In the genomic region with DNA sequence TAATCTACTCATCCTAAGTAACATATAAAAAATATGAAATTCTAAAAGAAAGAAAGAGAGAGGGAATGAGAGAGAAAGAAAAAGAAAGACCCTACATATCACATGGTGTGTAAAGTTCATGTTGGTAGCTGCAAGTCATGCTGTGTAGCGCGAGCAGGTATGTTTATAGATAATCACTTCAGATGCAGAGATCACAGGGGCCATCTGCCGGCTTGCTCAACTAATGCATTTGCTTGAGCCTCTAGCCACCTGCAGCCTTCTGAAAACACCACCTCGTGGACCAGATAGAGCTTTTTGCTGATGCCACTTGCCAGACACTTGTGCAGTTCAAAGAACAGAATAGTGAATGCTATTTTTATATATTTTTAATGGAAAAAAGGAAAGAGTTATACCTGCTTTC, we compare ENCODE assay signal across 16 cellular contexts. TPM values are rescaled to one million over a fixed set of nuclear protein-coding genes. Genes with fewer than 3 reads are reported as not detected.
DNase-seq lines count a peak whose midpoint lies in the region; ATAC-seq and TF ChIP-seq lines count a peak whose summit lies in the region.
"Had no signal": no experiment of that assay in that cellular context is flagged by ENCODE, and none has a peak within 500 bp of the region (broad histone marks: within the 10 kb centered on the region; RNA-seq: fewer than 3 reads in every experiment).

No MANE protein-coding gene starts in this region.

- H3K27ac ChIP-seq in mammary epithelial cell (ENCODE audit: insufficient read depth, low read depth, low read length): no peak overlapping the region
- H3K27ac ChIP-seq in WERI-Rb-1: no peak overlapping the region
- H3K27ac ChIP-seq in testis: no peak overlapping the region
- H3K27ac ChIP-seq: coronary artery, skin epidermis, transverse colon had no signal

- WGBS in mammary epithelial cell (ENCODE audit: low coverage, missing lambda C conversion rate): 3% methylated on average over 4 of the region's 4 CpGs
- 77 to 86% methylated on average over 4 of the region's 4 CpGs for WGBS in testis, 2 donors

- H3K4me3 Mint-ChIP-seq in MCF 10A (ENCODE audit: unreplicated experiment): no peak overlapping the region
- H3K4me3 Mint-ChIP-seq: activated CD8-positive, alpha-beta T cell treated with anti-CD3 and anti-CD28 coated beads for 36 hours; activated naive CD4-positive, alpha-beta T cell treated with anti-CD3 and anti-CD28 coated beads, Interleukin-2, amount 50 U/mL, for 24 hours; natural killer cell had no signal

- H4K20me1 ChIP-seq in mammary epithelial cell (ENCODE audit: insufficient read depth, low read length): no peaks in the 10 kb centered on the region

- H3K4me2 ChIP-seq in mammary epithelial cell (ENCODE audit: insufficient read depth, low read depth, low read length): no peak overlapping the region

- H3K4me3 ChIP-seq in mammary epithelial cell (replicated peaks in 1 of 3; ENCODE audit: insufficient read depth in 1 of 3, low read depth in 2 of 3, low read length in 3 of 3) (no peak overlapping the region), WERI-Rb-1 (ENCODE audit: low read depth, low read length) (no peak overlapping the region), testis (no peak overlapping the region)
- H3K4me3 ChIP-seq: coronary artery, skin epidermis, transverse colon had no signal

- POLR2A ChIA-PET in MCF 10A (lab: Yijun Ruan, JAX): interaction anchor here (0.7 kb wide), 1 partner anchor 57 kb away, joined by 4 read pairs; no protein-coding TSS in a partner anchor

- BruUV-seq in MCF 10A (replicated peaks; lab: Mats Ljungman, UMichigan) (no TSS peak), mammary epithelial cell (replicated peaks; lab: Mats Ljungman, UMichigan) (no TSS peak)

- H3K4me1 Mint-ChIP-seq in MCF 10A (ENCODE audit: insufficient read depth, unreplicated experiment): no peaks in the 10 kb centered on the region
- H3K4me1 Mint-ChIP-seq: activated naive CD4-positive, alpha-beta T cell treated with anti-CD3 and anti-CD28 coated beads, Interleukin-2, amount 50 U/mL, for 24 hours; natural killer cell had no signal

- H3K79me2 ChIP-seq in mammary epithelial cell (ENCODE audit: insufficient read depth, low read length): no peaks in the 10 kb centered on the region

- DNase-seq in MCF 10A (ENCODE audit: unreplicated experiment) (peak; percentile 25), mammary epithelial cell (no peak), NCI-H2227 (lab: John Stamatoyannopoulos, UW; ENCODE audit: unreplicated experiment) (peak; percentile 61), WERI-Rb-1 (peak; percentile 61), testis (peak; percentile 16), ureter (ENCODE audit: low spot score) (no peak)
- DNase-seq in stimulated activated naive CD4-positive, alpha-beta T cell treated with Interleukin-2 at 50 U/mL for 16 hours (lab: John Stamatoyannopoulos, UW): no peak
- DNase-seq: activated CD8-positive, alpha-beta T cell treated with anti-CD3 and anti-CD28 coated beads for 36 hours; natural killer cell; T-helper 2 cell; transverse colon had no signal

- H3K9me3 ChIP-seq in mammary epithelial cell (replicated peaks; ENCODE audit: insufficient read depth, low read length) (no peaks in the 10 kb centered on the region), WERI-Rb-1 (ENCODE audit: severe bottlenecking) (no peaks in the 10 kb centered on the region), testis (no peaks in the 10 kb centered on the region)
- H3K9me3 ChIP-seq: transverse colon had no signal

- no peak for TF ChIP-seq CTCF in MCF 10A (IDR thresholded peaks at IDR 0.05; ENCODE audit: unreplicated experiment)
- peak in 1 of 2 donors; percentile 24 for TF ChIP-seq CTCF in mammary epithelial cell (conservative IDR thresholded peaks at IDR 0.05 in 1 of 2, IDR thresholded peaks at IDR 0.05 in 1 of 2; ENCODE audit: extremely low read depth in 1 of 2, insufficient read depth in 1 of 2, low read depth in 1 of 2, low read length in 2 of 2)
- TF ChIP-seq CTCF in WERI-Rb-1 (IDR thresholded peaks at IDR 0.05; ENCODE audit: low read depth, low read length): peak; percentile 50; the same call in 1 of the 2 replicates
- TF ChIP-seq CTCF in testis (IDR thresholded peaks at IDR 0.05): no peak

- peaks cover 48% of the 10 kb centered on the region for H3K27me3 Mint-ChIP-seq in MCF 10A (ENCODE audit: insufficient read depth, unreplicated experiment)
- H3K27me3 Mint-ChIP-seq: activated CD8-positive, alpha-beta T cell treated with anti-CD3 and anti-CD28 coated beads for 36 hours; activated naive CD4-positive, alpha-beta T cell treated with anti-CD3 and anti-CD28 coated beads, Interleukin-2, amount 50 U/mL, for 24 hours had no signal

- H3K27me3 ChIP-seq in mammary epithelial cell (ENCODE audit: insufficient read depth, low read length) (no peaks in the 10 kb centered on the region), WERI-Rb-1 (ENCODE audit: insufficient read depth, low read depth, severe bottlenecking) (no peaks in the 10 kb centered on the region), testis (no peaks in the 10 kb centered on the region)
- H3K27me3 ChIP-seq: transverse colon had no signal

- no peak overlapping the region for H2AFZ ChIP-seq in mammary epithelial cell (ENCODE audit: low read depth, low read length)

- no peaks in the 10 kb centered on the region for H3K36me3 ChIP-seq in mammary epithelial cell (ENCODE audit: insufficient read depth, low read length)
- no peaks in the 10 kb centered on the region for H3K36me3 ChIP-seq in WERI-Rb-1
- H3K36me3 ChIP-seq in testis (ENCODE audit: low read depth, missing control alignments): no peaks in the 10 kb centered on the region
- H3K36me3 ChIP-seq: transverse colon had no signal

- dilution Hi-C loops in mammary epithelial cell (cut with HindIII; ENCODE audit: low sequenced_read_pairs): no loop called here

- no peak overlapping the region for H3K27ac Mint-ChIP-seq in MCF 10A (ENCODE audit: low read depth, unreplicated experiment)
- H3K27ac Mint-ChIP-seq: activated CD8-positive, alpha-beta T cell treated with anti-CD3 and anti-CD28 coated beads for 36 hours; activated naive CD4-positive, alpha-beta T cell treated with anti-CD3 and anti-CD28 coated beads, Interleukin-2, amount 50 U/mL, for 24 hours; natural killer cell had no signal

- in situ Hi-C loops in mammary epithelial cell (cut with MboI; ENCODE audit: low sequenced_read_pairs in 2 of 2): no loop called here

- intact Hi-C loops in MCF 10A (cut with micrococcal nuclease): loop anchor here (2.0 kb wide), 1 partner anchor 64 kb away; no protein-coding TSS in a partner anchor
- intact Hi-C loops in mammary epithelial cell (cut with micrococcal nuclease): no loop called here
- intact Hi-C loops in testis (cut with DNase I; ENCODE audit: low total_unique reads): no loop called here

- H3K9ac ChIP-seq in mammary epithelial cell (ENCODE audit: insufficient read depth, low read length): no peak overlapping the region

- H3K36me3 Mint-ChIP-seq in MCF 10A (ENCODE audit: insufficient read depth, unreplicated experiment): no peaks in the 10 kb centered on the region
- H3K36me3 Mint-ChIP-seq: activated naive CD4-positive, alpha-beta T cell treated with anti-CD3 and anti-CD28 coated beads, Interleukin-2, amount 50 U/mL, for 24 hours; natural killer cell had no signal

- no peak for TF ChIP-seq POLR2A in testis (IDR thresholded peaks at IDR 0.05)

- CTCF ChIA-PET in MCF 10A (lab: Yijun Ruan, JAX) (interaction anchor here (0.6 to 2.4 kb wide), 15 partner anchors 14 to 1770 kb away, joined by 3 to 10 read pairs (median 3); no protein-coding TSS in a partner anchor), mammary epithelial cell (lab: Charles Lee; ENCODE audit: low non-redundant PET) (no interaction called here)

- no peak for ATAC-seq in GM18870 (IDR thresholded peaks at IDR 0.05; ENCODE audit: unreplicated experiment)
- ATAC-seq: activated CD8-positive, alpha-beta T cell treated with anti-CD3 and anti-CD28 coated beads for 36 hours; natural killer cell had no signal

- H3K4me1 ChIP-seq in mammary epithelial cell (ENCODE audit: insufficient read depth, low read length) (no peaks in the 10 kb centered on the region), testis (no peaks in the 10 kb centered on the region)
- H3K4me1 ChIP-seq: transverse colon had no signal

- H3K9me3 Mint-ChIP-seq in MCF 10A (ENCODE audit: unreplicated experiment): no peaks in the 10 kb centered on the region
- H3K9me3 Mint-ChIP-seq: activated naive CD4-positive, alpha-beta T cell treated with anti-CD3 and anti-CD28 coated beads, Interleukin-2, amount 50 U/mL, for 24 hours had no signal

RNA-seq across cellular contexts. Expression of gene CDH7, which starts 37.6 kb away (rescaled TPM):
- total RNA-seq in MCF 10A (2022): not detected in 2 replicates
- not detected for total RNA-seq in mammary epithelial cell
- not detected for polyA plus RNA-seq in mammary epithelial cell
- polyA minus RNA-seq in mammary epithelial cell: not detected
- 1 to 10 TPM; 1.2 to 3.2 TPM for total RNA-seq in testis
- polyA plus RNA-seq in testis (ENCODE audit: insufficient read depth, low read depth, low replicate concordance): 1.0 TPM
- not detected for total RNA-seq in ureter
- total RNA-seq: activated CD8-positive, alpha-beta T cell treated with anti-CD3 and anti-CD28 coated beads for 36 hours; natural killer cell; transverse colon had no signal
- polyA plus RNA-seq: AG04450 had no signal

Comparison
In these comparisons a context has a peak if more than half of its experiments do, and no peak if none do; other contexts are left out.
1. DNase-seq: peak in MCF 10A (single experiment), NCI-H2227 (single experiment), WERI-Rb-1 (single experiment) and testis (single experiment); none in mammary epithelial cell (single experiment), stimulated activated naive CD4-positive, alpha-beta T cell treated with Interleukin-2 at 50 U/mL for 16 hours (single experiment) and ureter (single experiment).